9 cellular contexts compared by ENCODE assay signal in the genomic region with DNA sequence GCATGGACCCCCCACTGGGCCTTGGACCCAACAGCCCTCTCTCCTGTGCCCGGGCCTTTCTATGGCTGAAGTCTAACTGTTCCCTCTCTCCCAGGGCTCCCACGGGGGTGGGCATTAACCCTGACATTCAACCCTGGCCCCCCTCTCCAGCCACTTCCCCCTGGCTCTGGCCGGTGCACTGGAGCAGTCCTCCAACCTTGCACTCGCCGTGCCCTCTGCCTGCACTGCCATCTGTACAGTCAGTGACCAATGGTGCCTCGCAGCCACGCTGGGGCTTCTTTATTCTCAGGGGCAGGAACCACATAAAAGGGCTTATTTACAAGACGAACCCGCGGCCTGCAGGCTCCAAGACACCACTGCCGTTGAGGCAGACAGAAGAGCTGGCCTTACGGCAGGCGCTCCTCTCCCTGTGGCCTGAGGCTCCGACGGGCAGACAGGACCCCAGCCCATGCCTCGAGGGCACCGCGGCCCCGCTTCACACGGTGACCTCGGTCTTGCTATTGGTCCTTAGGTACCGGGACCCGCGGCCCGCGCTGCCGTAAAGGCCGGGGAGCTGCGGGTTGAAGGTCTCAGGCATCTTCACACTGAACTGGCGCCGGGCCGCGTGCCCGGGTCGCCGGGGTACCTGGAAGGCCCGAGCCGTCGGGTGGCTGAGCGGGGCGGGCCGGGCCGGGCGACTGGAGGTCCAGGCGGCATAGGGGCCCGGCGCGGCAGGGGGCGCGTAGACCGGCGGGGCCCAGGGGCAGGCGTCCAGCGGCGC. TPM values are rescaled to one million over a fixed set of nuclear protein-coding genes. Genes with fewer than 3 reads are reported as not detected.
DNase-seq lines count a peak whose midpoint lies in the region; ATAC-seq lines count a peak whose summit lies in the region.
"Had no signal": no experiment of that assay in that cellular context is flagged by ENCODE, and none has a peak within 500 bp of the region (broad histone marks: within the 10 kb centered on the region; RNA-seq: fewer than 3 reads in every experiment).

No MANE protein-coding gene starts in this region.

- H3K4me1 ChIP-seq in naive thymus-derived CD4-positive, alpha-beta T cell (ENCODE audit: control insufficient read depth in 2 of 2, insufficient read depth in 2 of 2, low read length in 2 of 2): peaks cover 14 to 19% of the 10 kb centered on the region in 2 donors
- peaks cover 4% of the 10 kb centered on the region for H3K4me1 ChIP-seq in urinary bladder (ENCODE audit: insufficient read depth)

- peaks cover 25 to 29% of the 10 kb centered on the region in 2 donors for H3K27me3 Mint-ChIP-seq in effector memory CD8-positive, alpha-beta T cell
- H3K27me3 Mint-ChIP-seq in naive thymus-derived CD4-positive, alpha-beta T cell: peaks cover 25 to 41% (median 26%) of the 10 kb centered on the region in 5 donors

- H3K4me1 Mint-ChIP-seq in effector memory CD8-positive, alpha-beta T cell (ENCODE audit: low read depth in 2 of 2): peaks cover 17 to 31% of the 10 kb centered on the region in 2 donors
- peaks cover 4 to 27% (median 25%) of the 10 kb centered on the region in 7 donors for H3K4me1 Mint-ChIP-seq in naive thymus-derived CD4-positive, alpha-beta T cell

- DNase-seq in Right ventricle myocardium superior: peak; percentile 37
- DNase-seq in cardiac septum (ENCODE audit: low spot score): no peak
- DNase-seq in effector memory CD8-positive, alpha-beta T cell: no peak
- DNase-seq in naive thymus-derived CD4-positive, alpha-beta T cell: no peak
- DNase-seq in superior temporal gyrus (ENCODE audit: extremely low spot score): no peak
- DNase-seq in NCI-H1694 (lab: John Stamatoyannopoulos, UW): no peak
- DNase-seq in inferior parietal cortex (ENCODE audit: extremely low spot score): no peak
- DNase-seq: stimulated activated naive CD4-positive, alpha-beta T cell treated with Interleukin-2 at 50 U/mL for 16 hours had no signal

- H3K4me3 ChIP-seq in naive thymus-derived CD4-positive, alpha-beta T cell (ENCODE audit: low read length): no peak overlapping the region
- H3K4me3 ChIP-seq in urinary bladder (ENCODE audit: low read depth, low read length): peak overlapping the region; percentile 34

- intact Hi-C loops in Right ventricle myocardium superior (cut with DNase I) (no loop called here), cardiac septum (cut with DNase I) (no loop called here)
- intact Hi-C loops in naive thymus-derived CD4-positive, alpha-beta T cell (cut with micrococcal nuclease): loop anchor here (2.0 to 5.0 kb wide), 3 partner anchors 15 to 37 kb away; no protein-coding TSS in a partner anchor

- H3K9me3 ChIP-seq in naive thymus-derived CD4-positive, alpha-beta T cell (ENCODE audit: control insufficient read depth in 2 of 3, low read length in 3 of 3): no peaks in the 10 kb centered on the region

- peak overlapping the region; percentile 50 to 76 for H3K4me3 Mint-ChIP-seq in effector memory CD8-positive, alpha-beta T cell
- H3K4me3 Mint-ChIP-seq in naive thymus-derived CD4-positive, alpha-beta T cell: peak overlapping the region in 9 of 10 donors; percentile 4 to 83 (median 47)

- peaks cover 23% of the 10 kb centered on the region for H3K36me3 Mint-ChIP-seq in effector memory CD8-positive, alpha-beta T cell (ENCODE audit: insufficient read depth)
- peaks cover 0 to 7% (median 0%) of the 10 kb centered on the region in 5 donors for H3K36me3 Mint-ChIP-seq in naive thymus-derived CD4-positive, alpha-beta T cell

- no peak overlapping the region for H3K27ac ChIP-seq in naive thymus-derived CD4-positive, alpha-beta T cell (ENCODE audit: low read depth, low read length)
- H3K27ac ChIP-seq in urinary bladder (ENCODE audit: low read depth): no peak overlapping the region

- no peak for ATAC-seq in Right ventricle myocardium superior (ENCODE audit: poor library complexity)
- ATAC-seq in effector memory CD8-positive, alpha-beta T cell (replicated peaks): no peak
- no peak for ATAC-seq in naive thymus-derived CD4-positive, alpha-beta T cell

- CTCF ChIA-PET in naive thymus-derived CD4-positive, alpha-beta T cell (lab: Charles Lee): interaction anchor here (0.5 kb wide), 1 partner anchor 15 kb away, joined by 5 read pairs; no protein-coding TSS in a partner anchor

- peaks cover 0 to 15% (median 0%) of the 10 kb centered on the region in 3 experiments for H3K36me3 ChIP-seq in naive thymus-derived CD4-positive, alpha-beta T cell (ENCODE audit: control insufficient read depth in 2 of 3, insufficient read depth in 3 of 3, low read length in 3 of 3)
- H3K36me3 ChIP-seq in urinary bladder (ENCODE audit: insufficient read depth): no peaks in the 10 kb centered on the region

- H3K27ac Mint-ChIP-seq in effector memory CD8-positive, alpha-beta T cell: peak overlapping the region; percentile 49 to 56
- H3K27ac Mint-ChIP-seq in naive thymus-derived CD4-positive, alpha-beta T cell: peak overlapping the region in 1 of 9 donors; percentile 67

- H3K9me3 Mint-ChIP-seq in effector memory CD8-positive, alpha-beta T cell: no peaks in the 10 kb centered on the region
- peaks cover 0 to 2% (median 0%) of the 10 kb centered on the region in 11 donors for H3K9me3 Mint-ChIP-seq in naive thymus-derived CD4-positive, alpha-beta T cell

- POLR2A ChIA-PET in naive thymus-derived CD4-positive, alpha-beta T cell (lab: Charles Lee): interaction anchor here (1.4 kb wide), 1 partner anchor 19 kb away, joined by 6 read pairs; no protein-coding TSS in a partner anchor

- 22% methylated on average over 55 of the region's 55 CpGs for WGBS in urinary bladder

- H3K27me3 ChIP-seq in naive thymus-derived CD4-positive, alpha-beta T cell (ENCODE audit: control insufficient read depth in 2 of 2, insufficient read depth in 2 of 2, low read length in 2 of 2): peaks cover 7 to 17% of the 10 kb centered on the region in 2 donors

RNA-seq across cellular contexts. Expression of gene SHISA8, which starts 5.4 kb away (rescaled TPM):
- total RNA-seq in Right ventricle myocardium superior: 6.4 TPM
- not detected for total RNA-seq in cardiac septum
- total RNA-seq in naive thymus-derived CD4-positive, alpha-beta T cell: under 1 TPM in 3 of 5 experiments, not detected in 2; 0.34 to 0.58 (median 0.54) TPM
- not detected for polyA plus RNA-seq in naive thymus-derived CD4-positive, alpha-beta T cell
- not detected for total RNA-seq in urinary bladder
- polyA plus RNA-seq in urinary bladder: not detected

RNA-seq across cellular contexts. Expression of gene TNFRSF13C, which starts 17.1 kb away (rescaled TPM):
- total RNA-seq in Right ventricle myocardium superior (1.2 TPM), cardiac septum (0.08 TPM), urinary bladder (0.53 TPM)
- total RNA-seq in naive thymus-derived CD4-positive, alpha-beta T cell: 10 to 100 TPM in 2 of 5 experiments, 1 to 10 TPM in 3; 1.2 to 17.2 (median 8.4) TPM
- under 1 TPM; 0.38 to 0.39 TPM for polyA plus RNA-seq in naive thymus-derived CD4-positive, alpha-beta T cell
- 0.06 TPM for polyA plus RNA-seq in urinary bladder

RNA-seq across cellular contexts. Expression of gene CENPM, which starts 37.5 kb away (rescaled TPM):
- 0.59 TPM for total RNA-seq in Right ventricle myocardium superior
- total RNA-seq in cardiac septum: 0.24 TPM
- total RNA-seq in naive thymus-derived CD4-positive, alpha-beta T cell: 10 to 100 TPM in 3 of 5 experiments, 1 to 10 TPM in 2; 5.1 to 51.1 (median 10.8) TPM
- 1 to 10 TPM; 2.3 to 4.4 TPM for polyA plus RNA-seq in naive thymus-derived CD4-positive, alpha-beta T cell
- 6.2 TPM for total RNA-seq in urinary bladder
- polyA plus RNA-seq in urinary bladder: 1.1 TPM

RNA-seq across cellular contexts. Expression of gene SEPTIN3, which starts 59.8 kb away (rescaled TPM):
- total RNA-seq in Right ventricle myocardium superior: 0.08 TPM
- total RNA-seq in cardiac septum: not detected
- total RNA-seq in naive thymus-derived CD4-positive, alpha-beta T cell: 1 to 10 TPM in 1 of 5 experiments, under 1 TPM in 4; 0.08 to 4.2 (median 0.16) TPM
- not detected for polyA plus RNA-seq in naive thymus-derived CD4-positive, alpha-beta T cell
- total RNA-seq in urinary bladder: 1.7 TPM
- polyA plus RNA-seq in urinary bladder: 0.49 TPM

Comparison
In these comparisons a context has a peak if more than half of its experiments do, and no peak if none do; other contexts are left out.
1. intact Hi-C loops: an anchor here in naive thymus-derived CD4-positive, alpha-beta T cell (2.0 to 5.0 kb wide); none called in Right ventricle myocardium superior and cardiac septum.